Comparison of ENCODE assay signal across 21 cellular contexts in the genomic region with DNA sequence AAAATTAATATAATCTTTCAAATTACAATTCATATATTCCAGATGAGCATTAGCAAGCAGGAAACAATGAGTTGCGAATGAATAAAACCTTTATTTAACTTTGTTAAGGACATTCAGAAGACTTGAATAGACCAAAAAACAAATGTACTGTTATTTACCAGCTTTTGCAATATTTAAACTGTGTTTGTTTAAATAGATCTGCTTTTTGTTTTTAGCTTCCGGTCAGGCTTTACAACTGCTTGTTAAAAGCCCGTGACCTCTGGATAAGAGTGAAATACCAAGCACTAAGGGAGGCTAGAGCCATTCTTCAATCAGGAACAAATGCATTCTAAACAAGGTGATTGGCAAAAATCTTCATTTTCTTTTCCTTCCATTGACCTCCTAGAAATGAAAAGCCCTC.
A peak's percentile ranks its signal among the peaks of the same experiment; 100 is the strongest.
DNase-seq lines count a peak whose midpoint lies in the region; ATAC-seq and TF ChIP-seq lines count a peak whose summit lies in the region.
"Had no signal": no experiment of that assay in that cellular context is flagged by ENCODE, and none has a peak within 500 bp of the region (broad histone marks: within the 10 kb centered on the region; RNA-seq: fewer than 3 reads in every experiment).

No MANE protein-coding gene starts in this region.

- H3K36me3 ChIP-seq in colonic mucosa: no peaks in the 10 kb centered on the region
- no peaks in the 10 kb centered on the region for H3K36me3 ChIP-seq in A673 (ENCODE audit: insufficient read depth, low read length, poor library complexity, severe bottlenecking)
- H3K36me3 ChIP-seq: BLaER1 had no signal

- intact Hi-C loops in colonic mucosa (cut with DNase I) (no loop called here), A673 (cut with micrococcal nuclease; ENCODE audit: unreplicated experiment) (no loop called here)

- ATAC-seq in HG02938 (IDR thresholded peaks at IDR 0.05; ENCODE audit: unreplicated experiment): no peak
- ATAC-seq: Panc1, T-cell had no signal

- TF ChIP-seq CTCF in colonic mucosa (IDR thresholded peaks at IDR 0.05) (no peak), A673 (conservative IDR thresholded peaks at IDR 0.05; ENCODE audit: low read depth, low read length) (no peak)

- H3K9me3 ChIP-seq in colonic mucosa: no peaks in the 10 kb centered on the region
- no peaks in the 10 kb centered on the region for H3K9me3 ChIP-seq in A673 (ENCODE audit: low read depth, low read length, poor library complexity, severe bottlenecking)
- H3K9me3 ChIP-seq: BLaER1 had no signal

- H3K4me3 ChIP-seq in colonic mucosa (no peak overlapping the region), A673 (ENCODE audit: low read depth, low read length, poor library complexity, severe bottlenecking) (no peak overlapping the region)
- H3K4me3 ChIP-seq: BLaER1 had no signal

- CTCF ChIA-PET in A673 (lab: Charles Lee): no interaction called here

- H3K27me3 ChIP-seq in colonic mucosa (no peaks in the 10 kb centered on the region), A673 (replicated peaks; ENCODE audit: insufficient read depth, low read depth, low read length, poor library complexity) (no peaks in the 10 kb centered on the region)
- H3K27me3 ChIP-seq: BLaER1 had no signal

- H3K9ac ChIP-seq in colonic mucosa (ENCODE audit: low read depth in 2 of 2, low read length in 2 of 2): no peak overlapping the region
- H3K9ac ChIP-seq: BLaER1, KMS-11 had no signal

- no peaks in the 10 kb centered on the region for H3K4me1 ChIP-seq in colonic mucosa
- H3K4me1 ChIP-seq in A673 (ENCODE audit: insufficient read depth, low read length, poor library complexity, severe bottlenecking): no peaks in the 10 kb centered on the region
- H3K4me1 ChIP-seq: BLaER1 had no signal

- POLR2A ChIA-PET in A673 (lab: Charles Lee; ENCODE audit: low non-redundant PET): no interaction called here

- peak; percentile 3 for DNase-seq in NCI-H2029 (lab: John Stamatoyannopoulos, UW)
- DNase-seq in NCI-H2029 treated with DMSO at 0.1 percent for 48 hours (lab: John Stamatoyannopoulos, UW): no peak
- peak; percentile 4 for DNase-seq in COLO829 (ENCODE audit: low spot score)
- peak; percentile 54 for DNase-seq in DMS53 treated with DMSO at 0.1 percent for 48 hours (lab: John Stamatoyannopoulos, UW; ENCODE audit: unreplicated experiment)
- DNase-seq in NCI-H774 (lab: John Stamatoyannopoulos, UW): peak; percentile 16
- DNase-seq in colonic mucosa: no peak
- DNase-seq in A673 (ENCODE audit: low spot score): no peak
- DNase-seq: CD4-positive, CD25-positive, alpha-beta regulatory T cell; H7; NCI-H1048; NCI-H1436; NCI-H187; NCI-H446 treated with DMSO at 0.1 percent for 48 hours; NCI-H526; SHP77; T-cell had no signal

- H3K27ac ChIP-seq in colonic mucosa (no peak overlapping the region), A673 (ENCODE audit: low read depth, low read length, poor library complexity, severe bottlenecking) (no peak overlapping the region)
- H3K27ac ChIP-seq: BLaER1, KMS-11, RWPE1 had no signal

- no TSS peak for BruUV-seq in A673 (replicated peaks; lab: Mats Ljungman, UMichigan)

Comparison
In these comparisons a context has a peak if more than half of its experiments do, and no peak if none do; other contexts are left out.
1. DNase-seq: peak in NCI-H2029 (single experiment), COLO829 (single experiment), DMS53 treated with DMSO at 0.1 percent for 48 hours (single experiment) and NCI-H774 (single experiment); none in NCI-H2029 treated with DMSO at 0.1 percent for 48 hours (single experiment), colonic mucosa (single experiment) and A673 (single experiment).